In genomic region chr2:26043862-26044736, GRCh38 we compare ENCODE assay signal across 8 cellular contexts. TPM values are rescaled to one million over a fixed set of nuclear protein-coding genes. Genes with fewer than 3 reads are reported as not detected.
DNase-seq lines count a peak whose midpoint lies in the region; ATAC-seq, FAIRE-seq and TF ChIP-seq lines count a peak whose summit lies in the region.

No MANE protein-coding gene starts in this region.

- H3K27me3 ChIP-seq in MG63 (no peaks in the 10 kb centered on the region), endothelial cell of umbilical vein (ENCODE audit: control insufficient read depth in 2 of 2, insufficient read depth in 2 of 2, low read length in 2 of 2) (no peaks in the 10 kb centered on the region), brain microvascular endothelial cell (replicated peaks) (no peaks in the 10 kb centered on the region)

- DNase-seq in MG63: peak; percentile 38
- DNase-seq in endothelial cell of umbilical vein (ENCODE audit: low read depth, low spot score): peak; percentile 18
- DNase-seq in progenitor cell of endocrine pancreas (ENCODE audit: low spot score, unreplicated experiment): no peak
- no peak for DNase-seq in brain microvascular endothelial cell
- no peak for DNase-seq in NCI-H2227 treated with DMSO at 0.1 percent for 48 hours (lab: John Stamatoyannopoulos, UW)
- no peak for DNase-seq in activated gamma-delta T cell (lab: John Stamatoyannopoulos, UW)

- H3K79me2 ChIP-seq in endothelial cell of umbilical vein (ENCODE audit: control insufficient read depth, insufficient read depth, low read length): peaks cover 97% of the 10 kb centered on the region

- H3K27ac ChIP-seq in endothelial cell of umbilical vein (ENCODE audit: insufficient read depth, low read depth, low read length) (no peak overlapping the region), brain microvascular endothelial cell (no peak overlapping the region)

- intact Hi-C loops in endothelial cell of umbilical vein (cut with micrococcal nuclease): no loop called here

- H2AFZ ChIP-seq in endothelial cell of umbilical vein (ENCODE audit: low read depth, low read length): no peak overlapping the region

- no peak overlapping the region for H3K9ac ChIP-seq in endothelial cell of umbilical vein (replicated peaks; ENCODE audit: extremely low read depth, insufficient read depth, low read length)

- TF ChIP-seq CTCF in endothelial cell of umbilical vein (IDR thresholded peaks at IDR 0.05; ENCODE audit: extremely low read depth in 1 of 2, insufficient read depth in 1 of 2, low read depth in 1 of 2, low read length in 2 of 2): no peak
- TF ChIP-seq CTCF in progenitor cell of endocrine pancreas (IDR thresholded peaks at IDR 0.05; ENCODE audit: unreplicated experiment): no peak
- TF ChIP-seq CTCF in brain microvascular endothelial cell (IDR thresholded peaks at IDR 0.05; ENCODE audit: low read depth, low read length, missing control alignments): no peak

- H3K36me3 ChIP-seq in MG63 (peaks cover 19% of the 10 kb centered on the region), endothelial cell of umbilical vein (ENCODE audit: control insufficient read depth in 2 of 2, extremely low read depth in 1 of 2, insufficient read depth in 2 of 2, low read length in 2 of 2) (no peaks in the 10 kb centered on the region), brain microvascular endothelial cell (replicated peaks) (peaks cover 8% of the 10 kb centered on the region)

- no peaks in the 10 kb centered on the region for H3K9me3 ChIP-seq in MG63
- H3K9me3 ChIP-seq in endothelial cell of umbilical vein (replicated peaks; ENCODE audit: control insufficient read depth, insufficient read depth, low read length): no peaks in the 10 kb centered on the region

- H3K4me1 ChIP-seq in endothelial cell of umbilical vein (ENCODE audit: control insufficient read depth, extremely low read depth, insufficient read depth, low read length): no peaks in the 10 kb centered on the region

- H3K9me3 Mint-ChIP-seq in progenitor cell of endocrine pancreas (ENCODE audit: low read depth): no peaks in the 10 kb centered on the region

- dilution Hi-C loops in endothelial cell of umbilical vein (cut with MboI; ENCODE audit: extremely low pct_ligation_motif_present, low sequenced_read_pairs): no loop called here

- H3K4me2 ChIP-seq in endothelial cell of umbilical vein (ENCODE audit: insufficient read depth, low read length): no peak overlapping the region

- H3K4me1 Mint-ChIP-seq in progenitor cell of endocrine pancreas (ENCODE audit: low read depth): peaks cover 11% of the 10 kb centered on the region

- no peak overlapping the region for H3K4me3 Mint-ChIP-seq in progenitor cell of endocrine pancreas (ENCODE audit: low read depth)

- POLR2A ChIA-PET in endothelial cell of umbilical vein (lab: Charles Lee): no interaction called here

- in situ Hi-C loops in brain microvascular endothelial cell (cut with HindIII; ENCODE audit: low pct_ligation_motif_present, low sequenced_read_pairs): no loop called here

- peaks cover 16% of the 10 kb centered on the region for H4K20me1 ChIP-seq in endothelial cell of umbilical vein (replicated peaks; ENCODE audit: control insufficient read depth, extremely low read depth, insufficient read depth, low read length)

- BruUV-seq in endothelial cell of umbilical vein (replicated peaks; lab: Mats Ljungman, UMichigan): no TSS peak

- peak; percentile 66 for ATAC-seq in GM19395 (IDR thresholded peaks at IDR 0.05; ENCODE audit: unreplicated experiment)
- no peak for ATAC-seq in HG03097 (IDR thresholded peaks at IDR 0.05; ENCODE audit: low FRiP score, unreplicated experiment)

- H3K27ac Mint-ChIP-seq in progenitor cell of endocrine pancreas: peak overlapping the region; percentile 59

- no peak overlapping the region for H3K4me3 ChIP-seq in MG63
- H3K4me3 ChIP-seq in endothelial cell of umbilical vein (replicated peaks in 1 of 3; ENCODE audit: insufficient read depth in 1 of 3, low read depth in 1 of 3, low read length in 3 of 3): no peak overlapping the region
- H3K4me3 ChIP-seq in brain microvascular endothelial cell (ENCODE audit: low read depth, low read length): no peak overlapping the region

- H3K27me3 Mint-ChIP-seq in progenitor cell of endocrine pancreas: no peaks in the 10 kb centered on the region

- no peak for TF ChIP-seq POLR2A in endothelial cell of umbilical vein (IDR thresholded peaks at IDR 0.05; ENCODE audit: low read depth, low read length)

- no peak for FAIRE-seq in endothelial cell of umbilical vein (lab: Jason Lieb, UNC)

- H3K9me1 ChIP-seq in endothelial cell of umbilical vein (replicated peaks; ENCODE audit: control insufficient read depth, extremely low read depth, insufficient read depth, low read length): no peaks in the 10 kb centered on the region

- H3K36me3 Mint-ChIP-seq in progenitor cell of endocrine pancreas (ENCODE audit: insufficient read depth): peaks cover 21% of the 10 kb centered on the region

- CTCF ChIA-PET in endothelial cell of umbilical vein (lab: Charles Lee): interaction anchor here (0.8 to 1.4 kb wide), 3 partner anchors 10 to 93 kb away, joined by 3 read pairs; partner anchors contain the start of gene RAB10

TF ChIP-seq in endothelial cell of umbilical vein, 7 proteins besides CTCF, POLR2A, EP300 and RAD21:
- TF ChIP-seq MAX (IDR thresholded peaks at IDR 0.05; ENCODE audit: insufficient read depth, insufficient read length) (no peak), GATA2 (IDR thresholded peaks at IDR 0.05; ENCODE audit: insufficient read depth, insufficient read length, low read depth, low read length) (no peak), EZH2 (IDR thresholded peaks at IDR 0.05; ENCODE audit: borderline replicate concordance, low read depth, low read length, severe bottlenecking) (no peak), FOS (IDR thresholded peaks at IDR 0.05; ENCODE audit: borderline replicate concordance, insufficient read depth, low read length) (no peak), JUN (IDR thresholded peaks at IDR 0.05; ENCODE audit: borderline replicate concordance, insufficient read depth, insufficient read length, low read depth) (no peak), MYC (IDR thresholded peaks at IDR 0.05; ENCODE audit: low read depth, low read length) (no peak), POLR2AphosphoS5 (IDR thresholded peaks at IDR 0.05; ENCODE audit: insufficient read depth, low read depth, low read length) (no peak)

RNA-seq across cellular contexts. Expression of gene RAB10, which starts 10.2 kb away (rescaled TPM):
- total RNA-seq in MG63 (2014; rRNA removed; shearing (Covaris generic); ENCODE audit: low replicate concordance): 102 and 162 TPM in 2 replicates
- total RNA-seq in endothelial cell of umbilical vein (104 and 105 TPM in 2 replicates), progenitor cell of endocrine pancreas (106 and 114 TPM in 2 replicates)
- polyA plus RNA-seq in endothelial cell of umbilical vein: 37.2 and 45.1 TPM in 2 replicates
- 48.8 and 57.1 TPM in 2 replicates for polyA plus RNA-seq in endothelial cell of umbilical vein (2011; cell fraction: cytosol; rRNA removed)
- 28.3 and 47.0 TPM in 2 replicates for polyA plus RNA-seq in endothelial cell of umbilical vein (2011; cell fraction: nucleus; rRNA removed)
- 116 and 132 TPM in 2 replicates for polyA plus RNA-seq in endothelial cell of umbilical vein (2012)
- polyA minus RNA-seq in endothelial cell of umbilical vein: 37.7 and 47.7 TPM in 2 replicates
- polyA minus RNA-seq in endothelial cell of umbilical vein (2011; cell fraction: cytosol; rRNA and poly(A)+ RNA removed): 91.3 TPM
- polyA minus RNA-seq in endothelial cell of umbilical vein (2011; cell fraction: nucleus; rRNA and poly(A)+ RNA removed): 32.4 and 40.7 TPM in 2 replicates

Comparison
In these comparisons a context has a peak if more than half of its experiments do, and no peak if none do; other contexts are left out.
1. DNase-seq: peak in MG63 (single experiment) and endothelial cell of umbilical vein (single experiment); none in progenitor cell of endocrine pancreas (single experiment), brain microvascular endothelial cell (single experiment), NCI-H2227 treated with DMSO at 0.1 percent for 48 hours (single experiment) and activated gamma-delta T cell (single experiment).